In genomic region chr17:31506517-31506916, GRCh38 we compare ENCODE assay signal across 1 cellular context.
TF ChIP-seq lines count a peak whose summit lies in the region.

No MANE protein-coding gene starts in this region.

TF ChIP-seq in HepG2, 621 proteins besides CTCF, POLR2A, EP300 and RAD21 (continued from another document):
- TF ChIP-seq MBNL3 (CRISPR knock-in tag; conservative IDR thresholded peaks at IDR 0.05) (no peak), IKZF4 (CRISPR knock-in tag; IDR thresholded peaks at IDR 0.05; ENCODE audit: borderline replicate concordance, low read depth, not compliant biosample characterization) (no peak), ZNF34 (CRISPR knock-in tag; IDR thresholded peaks at IDR 0.05; ENCODE audit: borderline replicate concordance) (no peak), ZNF790 (CRISPR knock-in tag; IDR thresholded peaks at IDR 0.05; ENCODE audit: borderline replicate concordance) (no peak)
